ENCODE assay signal across 28 cellular contexts in the genomic region with DNA sequence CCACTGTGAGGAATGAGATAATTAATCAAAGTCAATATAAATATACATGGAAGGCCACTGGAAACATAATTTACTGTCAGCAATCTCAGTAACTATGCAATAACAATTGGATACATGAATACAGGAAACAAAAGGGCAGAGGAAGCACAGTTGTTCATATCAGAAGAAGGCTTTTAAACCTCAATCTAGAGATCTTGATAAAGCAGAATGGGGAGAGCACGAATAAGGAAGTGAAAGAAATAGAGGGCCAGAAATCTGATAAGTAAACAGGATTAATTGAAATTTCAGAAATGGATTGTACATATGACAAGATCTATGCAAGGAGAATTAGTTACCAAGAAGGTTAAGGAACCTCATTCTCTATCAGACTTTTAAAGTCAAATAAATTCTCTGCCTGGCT.
DNase-seq lines count a peak whose midpoint lies in the region; ATAC-seq, FAIRE-seq and TF ChIP-seq lines count a peak whose summit lies in the region.
"Had no signal": no experiment of that assay in that cellular context is flagged by ENCODE, and none has a peak within 500 bp of the region (broad histone marks: within the 10 kb centered on the region; RNA-seq: fewer than 3 reads in every experiment).

No MANE protein-coding gene starts in this region.

- BruUV-seq in endothelial cell of umbilical vein (replicated peaks; lab: Mats Ljungman, UMichigan), result no TSS peak

- no peak overlapping the region for H3K4me2 ChIP-seq in endothelial cell of umbilical vein (ENCODE audit: insufficient read depth, low read length)
- H3K4me2 ChIP-seq: smooth muscle cell had no signal

- peaks cover under 1% of the 10 kb centered on the region for H3K36me3 Mint-ChIP-seq in CD4-positive, CD25-positive, alpha-beta regulatory T cell
- no peaks in the 10 kb centered on the region for H3K36me3 Mint-ChIP-seq in T-helper 2 cell treated with Interferon-gamma antibody and Interleukin-4, amounts not matched to agents 5 μg/mL and 100 μg/mL, for 36 hours (ENCODE audit: low read depth)
- H3K36me3 Mint-ChIP-seq: natural killer cell had no signal

- no peaks in the 10 kb centered on the region for H3K36me3 ChIP-seq in CD4-positive, CD25-positive, alpha-beta regulatory T cell (ENCODE audit: control insufficient read depth, insufficient read depth, low read length)
- H3K36me3 ChIP-seq in endothelial cell of umbilical vein (ENCODE audit: control insufficient read depth in 2 of 2, extremely low read depth in 1 of 2, insufficient read depth in 2 of 2, low read length in 2 of 2), result no peaks in the 10 kb centered on the region
- H3K36me3 ChIP-seq in gastrocnemius medialis, result peaks cover 0 to 47% of the 10 kb centered on the region in 2 donors
- H3K36me3 ChIP-seq: ovary had no signal

- POLR2A ChIA-PET in endothelial cell of umbilical vein (lab: Charles Lee), result no interaction called here

- no peak for FAIRE-seq in endothelial cell of umbilical vein (lab: Jason Lieb, UNC)
- FAIRE-seq: TTC549 had no signal

- H2AFZ ChIP-seq in endothelial cell of umbilical vein (ENCODE audit: low read depth, low read length), result no peak overlapping the region
- H2AFZ ChIP-seq: GM23248 had no signal

- H3K27ac Mint-ChIP-seq in CD4-positive, CD25-positive, alpha-beta regulatory T cell, result peak overlapping the region in 2 of 3 donors; percentile 4 to 39
- H3K27ac Mint-ChIP-seq in T-helper 2 cell treated with Interferon-gamma antibody and Interleukin-4, amounts not matched to agents 5 μg/mL and 100 μg/mL, for 36 hours, result no peak overlapping the region
- H3K27ac Mint-ChIP-seq: mesothelial cell of epicardium, natural killer cell, T-cell had no signal

- no peaks in the 10 kb centered on the region for H3K27me3 Mint-ChIP-seq in CD4-positive, CD25-positive, alpha-beta regulatory T cell
- peaks cover 26% of the 10 kb centered on the region for H3K27me3 Mint-ChIP-seq in T-helper 2 cell treated with Interferon-gamma antibody and Interleukin-4, amounts not matched to agents 5 μg/mL and 100 μg/mL, for 36 hours (ENCODE audit: low read depth)
- H3K27me3 Mint-ChIP-seq: T-cell had no signal

- intact Hi-C loops in endothelial cell of umbilical vein (cut with micrococcal nuclease), result no loop called here
- intact Hi-C loops in gastrocnemius medialis (cut with DNase I; ENCODE audit: low total_unique reads), result no loop called here
- intact Hi-C loops in lower leg skin (cut with DNase I; ENCODE audit: low total_unique reads), result no loop called here

- peak in 1 of 3 donors; percentile 37 for DNase-seq in CD4-positive, CD25-positive, alpha-beta regulatory T cell
- DNase-seq in MV-4-11 (lab: John Stamatoyannopoulos, UW) (peak; percentile 28), endothelial cell of umbilical vein (ENCODE audit: low read depth, low spot score) (peak; percentile 49), NCI-H510A (lab: John Stamatoyannopoulos, UW) (no peak), gastrocnemius medialis (no peak), lower leg skin (ENCODE audit: low spot score in 2 of 2) (no peak)
- DNase-seq in T-helper 2 cell treated with Interferon-gamma antibody and Interleukin-4, amounts not matched to agents 5 μg/mL and 100 μg/mL, for 36 hours (ENCODE audit: low spot score), result no peak
- DNase-seq: activated CD8-positive, alpha-beta memory T cell treated with anti-CD3 and anti-CD28 coated beads for 24 hours; activated gamma-delta T cell; activated T-cell treated with anti-CD3 and anti-CD28 coated beads, Interleukin-2, amount 50 U/mL, for 1 hour; GDM1; GM23248; natural killer cell; NCI-H1105 treated with DMSO at 0.1 percent for 48 hours; NCI-H2029; ovary; SHP77 treated with DMSO at 0.1 percent for 48 hours; stimulated activated CD4-positive, alpha-beta T cell treated with anti-CD3 and anti-CD28 coated beads, Interleukin-2, amount 100 ng/mL, for 24 hours; substantia nigra; T-cell; upper lobe of left lung had no signal

- no peak overlapping the region for H3K9ac ChIP-seq in endothelial cell of umbilical vein (replicated peaks; ENCODE audit: extremely low read depth, insufficient read depth, low read length)
- H3K9ac ChIP-seq: GM23248 had no signal

- H3K4me1 Mint-ChIP-seq in CD4-positive, CD25-positive, alpha-beta regulatory T cell, result peaks cover 6 to 14% (median 10%) of the 10 kb centered on the region in 4 donors
- H3K4me1 Mint-ChIP-seq in T-helper 2 cell treated with Interferon-gamma antibody and Interleukin-4, amounts not matched to agents 5 μg/mL and 100 μg/mL, for 36 hours (ENCODE audit: low read depth), result peaks cover 10% of the 10 kb centered on the region
- H3K4me1 Mint-ChIP-seq: natural killer cell had no signal

- no peak overlapping the region for H3K27ac ChIP-seq in CD4-positive, CD25-positive, alpha-beta regulatory T cell (ENCODE audit: insufficient read depth, low read length, poor library complexity, severe bottlenecking)
- H3K27ac ChIP-seq in endothelial cell of umbilical vein (ENCODE audit: insufficient read depth, low read depth, low read length) (no peak overlapping the region), gastrocnemius medialis (no peak overlapping the region)
- H3K27ac ChIP-seq: epithelial cell of prostate, GM23248, ovary, upper lobe of left lung had no signal

- no peak for TF ChIP-seq CTCF in endothelial cell of umbilical vein (IDR thresholded peaks at IDR 0.05; ENCODE audit: extremely low read depth in 1 of 2, insufficient read depth in 1 of 2, low read depth in 1 of 2, low read length in 2 of 2)
- TF ChIP-seq CTCF in gastrocnemius medialis (IDR thresholded peaks at IDR 0.05 in 4 of 5, conservative IDR thresholded peaks at IDR 0.05 in 1 of 5), result no peak
- no peak for TF ChIP-seq CTCF in lower leg skin (IDR thresholded peaks at IDR 0.05)

- CTCF ChIA-PET in endothelial cell of umbilical vein (lab: Charles Lee), result interaction anchor here (1.3 to 2.2 kb wide), 3 partner anchors 14 to 127 kb away, joined by 3 to 7 read pairs (median 4); no protein-coding TSS in a partner anchor

- H3K4me3 ChIP-seq in CD4-positive, CD25-positive, alpha-beta regulatory T cell (ENCODE audit: low read depth, low read length), result no peak overlapping the region
- H3K4me3 ChIP-seq in endothelial cell of umbilical vein (replicated peaks in 1 of 3; ENCODE audit: insufficient read depth in 1 of 3, low read depth in 1 of 3, low read length in 3 of 3) (no peak overlapping the region), gastrocnemius medialis (no peak overlapping the region), lower leg skin (ENCODE audit: low read depth, poor library complexity, severe bottlenecking) (no peak overlapping the region)
- H3K4me3 ChIP-seq: GM23248, ovary, smooth muscle cell, upper lobe of left lung had no signal

- in situ Hi-C loops in gastrocnemius medialis (cut with MboI; ENCODE audit: low sequenced_read_pairs in 4 of 4), result no loop called here

- H3K9me1 ChIP-seq in endothelial cell of umbilical vein (replicated peaks; ENCODE audit: control insufficient read depth, extremely low read depth, insufficient read depth, low read length), result no peaks in the 10 kb centered on the region

- no peaks in the 10 kb centered on the region for H3K27me3 ChIP-seq in CD4-positive, CD25-positive, alpha-beta regulatory T cell (ENCODE audit: control insufficient read depth, insufficient read depth, low read length)
- H3K27me3 ChIP-seq in endothelial cell of umbilical vein (ENCODE audit: control insufficient read depth in 2 of 2, insufficient read depth in 2 of 2, low read length in 2 of 2), result no peaks in the 10 kb centered on the region
- no peaks in the 10 kb centered on the region for H3K27me3 ChIP-seq in gastrocnemius medialis
- H3K27me3 ChIP-seq: ovary, upper lobe of left lung had no signal

- no peaks in the 10 kb centered on the region for H3K4me1 ChIP-seq in CD4-positive, CD25-positive, alpha-beta regulatory T cell (ENCODE audit: control insufficient read depth, insufficient read depth, low read length, poor library complexity, severe bottlenecking)
- H3K4me1 ChIP-seq in endothelial cell of umbilical vein (ENCODE audit: control insufficient read depth, extremely low read depth, insufficient read depth, low read length) (peaks cover 11% of the 10 kb centered on the region), gastrocnemius medialis (peaks cover 3 to 4% of the 10 kb centered on the region in 2 donors)
- H3K4me1 ChIP-seq: upper lobe of left lung had no signal

- no peaks in the 10 kb centered on the region for H3K9me3 ChIP-seq in CD4-positive, CD25-positive, alpha-beta regulatory T cell (ENCODE audit: control insufficient read depth in 2 of 2, low read length in 2 of 2)
- no peaks in the 10 kb centered on the region for H3K9me3 ChIP-seq in endothelial cell of umbilical vein (replicated peaks; ENCODE audit: control insufficient read depth, insufficient read depth, low read length)
- no peaks in the 10 kb centered on the region for H3K9me3 ChIP-seq in gastrocnemius medialis
- H3K9me3 ChIP-seq: ovary, upper lobe of left lung had no signal

- no peaks in the 10 kb centered on the region for H3K79me2 ChIP-seq in endothelial cell of umbilical vein (ENCODE audit: control insufficient read depth, insufficient read depth, low read length)

- no peak for ATAC-seq in CD4-positive, CD25-positive, alpha-beta regulatory T cell (ENCODE audit: low read depth in 2 of 2)
- ATAC-seq in GM18868 (IDR thresholded peaks at IDR 0.05; ENCODE audit: unreplicated experiment) (peak; percentile 89), gastrocnemius medialis (no peak)
- ATAC-seq: left lobe of liver, natural killer cell, Panc1, T-cell had no signal

- dilution Hi-C loops in endothelial cell of umbilical vein (cut with MboI; ENCODE audit: extremely low pct_ligation_motif_present, low sequenced_read_pairs), result no loop called here

- TF ChIP-seq POLR2A in endothelial cell of umbilical vein (IDR thresholded peaks at IDR 0.05; ENCODE audit: low read depth, low read length) (no peak), gastrocnemius medialis (IDR thresholded peaks at IDR 0.05) (no peak), lower leg skin (IDR thresholded peaks at IDR 0.05) (no peak)

- H3K4me3 Mint-ChIP-seq in CD4-positive, CD25-positive, alpha-beta regulatory T cell, result no peak overlapping the region
- no peak overlapping the region for H3K4me3 Mint-ChIP-seq in T-helper 2 cell treated with Interferon-gamma antibody and Interleukin-4, amounts not matched to agents 5 μg/mL and 100 μg/mL, for 36 hours
- H3K4me3 Mint-ChIP-seq: mesothelial cell of epicardium, natural killer cell, T-cell had no signal

- 62 to 77% methylated on average over 1 of the region's 1 CpG for WGBS in lower leg skin, 2 donors

- H4K20me1 ChIP-seq in endothelial cell of umbilical vein (replicated peaks; ENCODE audit: control insufficient read depth, extremely low read depth, insufficient read depth, low read length), result no peaks in the 10 kb centered on the region

- H3K9me3 Mint-ChIP-seq in CD4-positive, CD25-positive, alpha-beta regulatory T cell, result peaks cover 0 to 1% (median 0%) of the 10 kb centered on the region in 7 donors
- H3K9me3 Mint-ChIP-seq in T-helper 2 cell treated with Interferon-gamma antibody and Interleukin-4, amounts not matched to agents 5 μg/mL and 100 μg/mL, for 36 hours, result peaks cover under 1% of the 10 kb centered on the region
- H3K9me3 Mint-ChIP-seq: natural killer cell had no signal

TF ChIP-seq in endothelial cell of umbilical vein, 7 proteins besides CTCF, POLR2A, EP300 and RAD21 (continues in another document):
- TF ChIP-seq, protein P1, sequence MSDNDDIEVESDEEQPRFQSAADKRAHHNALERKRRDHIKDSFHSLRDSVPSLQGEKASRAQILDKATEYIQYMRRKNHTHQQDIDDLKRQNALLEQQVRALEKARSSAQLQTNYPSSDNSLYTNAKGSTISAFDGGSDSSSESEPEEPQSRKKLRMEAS (IDR thresholded peaks at IDR 0.05; ENCODE audit: insufficient read depth, insufficient read length), result no peak

Comparison
In these comparisons a context has a peak if more than half of its experiments do, and no peak if none do; other contexts are left out.
1. DNase-seq: peak in MV-4-11 (single experiment) and endothelial cell of umbilical vein (single experiment); none in NCI-H510A (single experiment), T-helper 2 cell treated with Interferon-gamma antibody and Interleukin-4, amounts not matched to agents 5 μg/mL and 100 μg/mL, for 36 hours (single experiment), gastrocnemius medialis (0 of 2) and lower leg skin (0 of 2).